Comparison of ENCODE assay signal across 1 cellular context in the genomic region with DNA sequence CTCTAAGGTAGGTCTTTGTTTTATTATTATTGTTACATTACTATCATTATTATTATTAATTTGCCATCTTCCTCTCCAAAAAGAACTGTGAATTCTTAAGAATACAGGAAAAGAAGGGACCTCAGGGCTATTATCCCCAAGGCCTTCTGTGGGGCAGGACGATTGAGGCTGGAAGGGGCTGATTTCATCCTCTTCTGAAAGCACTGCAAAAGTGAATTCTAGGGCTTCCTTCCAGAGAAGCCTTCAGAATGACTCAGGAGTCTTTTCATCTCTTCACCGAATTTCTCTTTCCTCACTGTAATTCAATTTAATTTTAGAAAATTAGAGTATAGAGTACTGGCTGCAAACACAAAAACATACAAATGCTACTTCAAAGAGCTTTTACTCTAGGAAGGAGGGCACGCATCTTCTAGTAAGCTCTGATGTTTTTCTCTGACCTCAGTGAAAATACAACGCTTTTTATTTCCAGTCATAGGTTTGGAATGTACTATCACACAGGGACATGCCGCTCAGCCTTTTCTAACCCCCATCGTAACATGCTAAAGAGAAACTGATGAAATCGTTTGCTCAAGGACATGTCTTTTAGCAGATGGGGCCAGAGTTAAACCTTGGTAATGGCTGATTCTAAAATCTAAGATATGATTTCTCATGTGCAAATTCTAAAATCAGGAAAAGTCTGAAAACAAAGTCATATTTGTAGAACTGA.
TF ChIP-seq lines count a peak whose summit lies in the region.

No MANE protein-coding gene starts in this region.

TF ChIP-seq in SK-N-SH, 30 proteins besides CTCF, POLR2A, EP300 and RAD21 (continued from another document):
- TF ChIP-seq POLR2AphosphoS5 (IDR thresholded peaks at IDR 0.05; ENCODE audit: low read depth, low read length) (peak; percentile 31; the same call in 1 of the 2 replicates), RCOR1 (IDR thresholded peaks at IDR 0.05; ENCODE audit: low read length) (no peak), GATA2 (CRISPR knock-in tag; IDR thresholded peaks at IDR 0.05) (no peak), TAF1 (IDR thresholded peaks at IDR 0.05; ENCODE audit: borderline replicate concordance, low read depth, low read length) (no peak), TCF12 (IDR thresholded peaks at IDR 0.05) (peak; percentile 70), GABPA (IDR thresholded peaks at IDR 0.05; ENCODE audit: low read depth) (no peak), FOXM1 (IDR thresholded peaks at IDR 0.05; ENCODE audit: low read depth) (0 out of 2 replicates have a peak, but pooled peaks have one; percentile 18), EZH2phosphoT487 (IDR thresholded peaks at IDR 0.05; ENCODE audit: borderline replicate concordance, low read depth) (no peak), RFX5 (IDR thresholded peaks at IDR 0.05; ENCODE audit: low read length) (no peak), ELF1 (IDR thresholded peaks at IDR 0.05) (no peak), SMC3 (IDR thresholded peaks at IDR 0.05; ENCODE audit: low read depth, low read length) (no peak), FOSL2 (IDR thresholded peaks at IDR 0.05; ENCODE audit: borderline replicate concordance, low read depth) (peak; percentile 72; the same call in 1 of the 2 replicates), NFIC (IDR thresholded peaks at IDR 0.05; ENCODE audit: borderline replicate concordance) (peak; percentile 6; the same call in 1 of the 2 replicates), TEAD4 (IDR thresholded peaks at IDR 0.05; ENCODE audit: borderline replicate concordance, insufficient read depth) (peak; percentile 76; the same call in 1 of the 2 replicates)
- TF ChIP-seq, protein P1, sequence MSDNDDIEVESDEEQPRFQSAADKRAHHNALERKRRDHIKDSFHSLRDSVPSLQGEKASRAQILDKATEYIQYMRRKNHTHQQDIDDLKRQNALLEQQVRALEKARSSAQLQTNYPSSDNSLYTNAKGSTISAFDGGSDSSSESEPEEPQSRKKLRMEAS (IDR thresholded peaks at IDR 0.05; ENCODE audit: low read depth) = peak; percentile 71
- TF ChIP-seq, protein P2, sequence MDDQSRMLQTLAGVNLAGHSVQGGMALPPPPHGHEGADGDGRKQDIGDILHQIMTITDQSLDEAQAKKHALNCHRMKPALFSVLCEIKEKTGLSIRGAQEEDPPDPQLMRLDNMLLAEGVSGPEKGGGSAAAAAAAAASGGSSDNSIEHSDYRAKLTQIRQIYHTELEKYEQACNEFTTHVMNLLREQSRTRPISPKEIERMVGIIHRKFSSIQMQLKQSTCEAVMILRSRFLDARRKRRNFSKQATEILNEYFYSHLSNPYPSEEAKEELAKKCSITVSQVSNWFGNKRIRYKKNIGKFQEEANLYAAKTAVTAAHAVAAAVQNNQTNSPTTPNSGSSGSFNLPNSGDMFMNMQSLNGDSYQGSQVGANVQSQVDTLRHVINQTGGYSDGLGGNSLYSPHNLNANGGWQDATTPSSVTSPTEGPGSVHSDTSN (IDR thresholded peaks at IDR 0.05) = peak; percentile 51; the same call in 1 of the 2 replicates
